In genomic region chr22:25334091-25334490, GRCh38 we compare ENCODE assay signal across 8 cellular contexts.
DNase-seq lines count a peak whose midpoint lies in the region; ATAC-seq, FAIRE-seq and TF ChIP-seq lines count a peak whose summit lies in the region.

No MANE protein-coding gene starts in this region.

- H3K4me2 ChIP-seq in PC-3 (ENCODE audit: low read length) (no peak overlapping the region), keratinocyte (ENCODE audit: control insufficient read depth, extremely low read depth, insufficient read depth, low read depth, low read length) (no peak overlapping the region)

- POLR2A ChIA-PET in PC-3 (lab: Charles Lee; ENCODE audit: unreplicated experiment) = no interaction called here

- H2AFZ ChIP-seq in PC-3 (ENCODE audit: low read length) (no peak overlapping the region), keratinocyte (ENCODE audit: control insufficient read depth, low read length) (no peak overlapping the region)

- H3F3A ChIP-seq in PC-3 (ENCODE audit: low read length, unreplicated experiment) = no peaks in the 10 kb centered on the region

- H3K36me3 ChIP-seq in PC-3 (ENCODE audit: low read depth, low read length) (no peaks in the 10 kb centered on the region), keratinocyte (ENCODE audit: control insufficient read depth in 2 of 2, extremely low read depth in 1 of 2, insufficient read depth in 2 of 2, low read length in 2 of 2) (no peaks in the 10 kb centered on the region)

- CTCF ChIA-PET in PC-3 (lab: Charles Lee) = no interaction called here

- DNase-seq in activated T-cell treated with anti-CD3 and anti-CD28 coated beads for 1 hour (ENCODE audit: low read depth) = peak; percentile 24
- DNase-seq in activated T-cell treated with anti-CD3 and anti-CD28 coated beads, Interleukin-2, amount 50 U/mL, for 1 hour = no peak
- peak; percentile 22 for DNase-seq in PC-3
- peak in 37 of 58 donors; percentile 1 to 69 (median 12) for DNase-seq in anterior cingulate cortex (lab: John Stamatoyannopoulos, UW)
- no peak for DNase-seq in keratinocyte (ENCODE audit: low read depth, low spot score)
- DNase-seq in stimulated activated CD8-positive, alpha-beta memory T cell treated with anti-CD3 and anti-CD28 coated beads, Interleukin-15, amount 100 ng/mL, for 48 hours (ENCODE audit: low read depth in 2 of 2) = peak; percentile 28 to 34

- H3K4me3 ChIP-seq in PC-3 (ENCODE audit: low read length) (no peak overlapping the region), keratinocyte (ENCODE audit: control insufficient read depth in 2 of 3, extremely low read depth in 1 of 3, insufficient read depth in 2 of 3, low read depth in 1 of 3, low read length in 3 of 3) (no peak overlapping the region)

- H3K79me2 ChIP-seq in PC-3 (ENCODE audit: low read length) = no peaks in the 10 kb centered on the region
- no peaks in the 10 kb centered on the region for H3K79me2 ChIP-seq in keratinocyte (ENCODE audit: control insufficient read depth, insufficient read depth, low read length)

- no peaks in the 10 kb centered on the region for H3K4me1 ChIP-seq in PC-3 (ENCODE audit: insufficient read depth, low read length)
- no peaks in the 10 kb centered on the region for H3K4me1 ChIP-seq in keratinocyte (ENCODE audit: control insufficient read depth, extremely low read depth, insufficient read depth, low read length)

- ATAC-seq in PC-3 = no peak; the same call in 1 of the 2 replicates
- no peak for ATAC-seq in HG03460 (IDR thresholded peaks at IDR 0.05; ENCODE audit: unreplicated experiment)
- no peak for ATAC-seq in GM19397 (IDR thresholded peaks at IDR 0.05; ENCODE audit: unreplicated experiment)

- H3K9me3 ChIP-seq in PC-3 (ENCODE audit: low read length) = no peaks in the 10 kb centered on the region
- H3K9me3 ChIP-seq in keratinocyte (ENCODE audit: control insufficient read depth, low read depth, low read length) = no peaks in the 10 kb centered on the region

- intact Hi-C loops in PC-3 (cut with micrococcal nuclease) = no loop called here

- H3K9me1 ChIP-seq in keratinocyte (ENCODE audit: control insufficient read depth, extremely low read depth, insufficient read depth, low read length) = no peaks in the 10 kb centered on the region

- no peaks in the 10 kb centered on the region for H3K9me2 ChIP-seq in PC-3 (replicated peaks; ENCODE audit: low read length)

- BruUV-seq in PC-3 (replicated peaks; lab: Mats Ljungman, UMichigan) = no TSS peak

- H3K9ac ChIP-seq in PC-3 (ENCODE audit: low read length) (no peak overlapping the region), keratinocyte (ENCODE audit: control insufficient read depth, extremely low read depth, insufficient read depth, low read length) (no peak overlapping the region)

- no peak for FAIRE-seq in keratinocyte (lab: Jason Lieb, UNC)

- H3K27me3 ChIP-seq in PC-3 (ENCODE audit: low read length) (no peaks in the 10 kb centered on the region), keratinocyte (ENCODE audit: control insufficient read depth, extremely low read depth, insufficient read depth, low read length) (no peaks in the 10 kb centered on the region)

- TF ChIP-seq CTCF in PC-3 (conservative IDR thresholded peaks at IDR 0.05; ENCODE audit: low read depth, low read length) (peak; percentile 41; the same call in 1 of the 2 replicates), keratinocyte (optimal IDR thresholded peaks at IDR 0.05 in 1 of 3, IDR thresholded peaks at IDR 0.05 in 1 of 3, conservative IDR thresholded peaks at IDR 0.05 in 1 of 3; ENCODE audit: extremely low read depth in 1 of 3, insufficient read depth in 2 of 3, low read length in 3 of 3) (peak; percentile 45 to 70 (median 51))

- H3K27ac ChIP-seq in PC-3 (ENCODE audit: low read length) (no peak overlapping the region), keratinocyte (ENCODE audit: control insufficient read depth, insufficient read depth, low read length) (no peak overlapping the region)

- no peaks in the 10 kb centered on the region for H4K20me1 ChIP-seq in PC-3 (ENCODE audit: low read length)
- H4K20me1 ChIP-seq in keratinocyte (ENCODE audit: control insufficient read depth, extremely low read depth, insufficient read depth, low read length) = no peaks in the 10 kb centered on the region

- dilution Hi-C loops in keratinocyte (cut with MboI; ENCODE audit: extremely low pct_ligation_motif_present, low sequenced_read_pairs) = no loop called here

Comparison
In these comparisons a context has a peak if more than half of its experiments do, and no peak if none do; other contexts are left out.
1. DNase-seq: peak in activated T-cell treated with anti-CD3 and anti-CD28 coated beads for 1 hour (single experiment), PC-3 (single experiment), anterior cingulate cortex (37 of 58) and stimulated activated CD8-positive, alpha-beta memory T cell treated with anti-CD3 and anti-CD28 coated beads, Interleukin-15, amount 100 ng/mL, for 48 hours (2 of 2); none in activated T-cell treated with anti-CD3 and anti-CD28 coated beads, Interleukin-2, amount 50 U/mL, for 1 hour (single experiment) and keratinocyte (single experiment).